14 cellular contexts compared by ENCODE assay signal in genomic region chr5:124952566-124952965, GRCh38.
DNase-seq lines count a peak whose midpoint lies in the region; ATAC-seq and TF ChIP-seq lines count a peak whose summit lies in the region.
"Had no signal": no experiment of that assay in that cellular context is flagged by ENCODE, and none has a peak within 500 bp of the region (broad histone marks: within the 10 kb centered on the region; RNA-seq: fewer than 3 reads in every experiment).

No MANE protein-coding gene starts in this region.

- peaks cover 18% of the 10 kb centered on the region for H3K4me1 ChIP-seq in GM23338 (ENCODE audit: insufficient read depth)
- H3K4me1 ChIP-seq in transverse colon, result peaks cover 0 to 9% (median 0%) of the 10 kb centered on the region in 4 donors
- H3K4me1 ChIP-seq: A549 had no signal

- ATAC-seq in natural killer cell, result no peak
- no peak for ATAC-seq in natural killer cell treated with Interleukin-12 subunit alpha and Interleukin-12 subunit beta and Interleukin-15 and Interleukin-18, amount 100 ng/mL, for 72 hours
- ATAC-seq in GM23338, result no peak
- ATAC-seq in HG03354 (IDR thresholded peaks at IDR 0.05; ENCODE audit: poor library complexity, severe bottlenecking, unreplicated experiment), result peak; percentile 71
- peak; percentile 69 for ATAC-seq in stimulated activated memory B cell treated with anti-CD40 and anti-IgM and Interleukin-4, amounts not matched to agents 10 μg/mL and 1 μg/mL and 100 μg/mL, for 72 hours
- ATAC-seq: A549 had no signal

- H3K4me2 ChIP-seq in GM23338, result no peak overlapping the region
- H3K4me2 ChIP-seq: A549 had no signal

- peaks cover 3% of the 10 kb centered on the region; the same call in 1 of the 2 replicates for H3K9me2 ChIP-seq in GM23338 (ENCODE audit: insufficient read depth)

- H3K27ac ChIP-seq in GM23338 (ENCODE audit: low read depth) (no peak overlapping the region), substantia nigra (ENCODE audit: low read depth, low read length, poor library complexity, severe bottlenecking) (no peak overlapping the region), transverse colon (no peak overlapping the region)
- H3K27ac ChIP-seq: A549 had no signal

- H3K27me3 Mint-ChIP-seq in natural killer cell (ENCODE audit: low read depth in 2 of 2), result no peaks in the 10 kb centered on the region
- H3K27me3 Mint-ChIP-seq in natural killer cell treated with Interleukin-12 subunit alpha and Interleukin-12 subunit beta and Interleukin-15 and Interleukin-18, amount 100 ng/mL, for 72 hours, result no peaks in the 10 kb centered on the region
- H3K27me3 Mint-ChIP-seq in GM23338 (ENCODE audit: insufficient read depth, low read depth, poor library complexity), result no peaks in the 10 kb centered on the region
- no peaks in the 10 kb centered on the region for H3K27me3 Mint-ChIP-seq in stimulated activated memory B cell treated with anti-CD40 and anti-IgM and Interleukin-4, amounts not matched to agents 10 μg/mL and 1 μg/mL and 100 μg/mL, for 72 hours
- H3K27me3 Mint-ChIP-seq: activated naive CD8-positive, alpha-beta T cell had no signal

- H3F3A ChIP-seq in GM23338 (replicated peaks; ENCODE audit: low read depth), result no peaks in the 10 kb centered on the region

- H3K36me3 ChIP-seq in GM23338 (ENCODE audit: insufficient read depth) (no peaks in the 10 kb centered on the region), transverse colon (no peaks in the 10 kb centered on the region)

- H3K9me3 Mint-ChIP-seq in natural killer cell (no peaks in the 10 kb centered on the region), GM23338 (no peaks in the 10 kb centered on the region)
- peaks cover 6% of the 10 kb centered on the region for H3K9me3 Mint-ChIP-seq in natural killer cell treated with Interleukin-12 subunit alpha and Interleukin-12 subunit beta and Interleukin-15 and Interleukin-18, amount 100 ng/mL, for 72 hours
- no peaks in the 10 kb centered on the region for H3K9me3 Mint-ChIP-seq in stimulated activated memory B cell treated with anti-CD40 and anti-IgM and Interleukin-4, amounts not matched to agents 10 μg/mL and 1 μg/mL and 100 μg/mL, for 72 hours

- TF ChIP-seq CTCF in natural killer cell (IDR thresholded peaks at IDR 0.05), result no peak
- no peak for TF ChIP-seq CTCF in GM23338 (conservative IDR thresholded peaks at IDR 0.05; ENCODE audit: low read depth in 2 of 2)
- TF ChIP-seq CTCF in transverse colon (IDR thresholded peaks at IDR 0.05), result no peak

- no peak for TF ChIP-seq EP300 in transverse colon (IDR thresholded peaks at IDR 0.05; ENCODE audit: low read depth)

- H3K4me1 Mint-ChIP-seq in natural killer cell, result peaks cover 17 to 18% of the 10 kb centered on the region in 2 donors
- peaks cover 11 to 24% of the 10 kb centered on the region in 2 donors for H3K4me1 Mint-ChIP-seq in natural killer cell treated with Interleukin-12 subunit alpha and Interleukin-12 subunit beta and Interleukin-15 and Interleukin-18, amount 100 ng/mL, for 72 hours (ENCODE audit: low read depth in 2 of 2)
- H3K4me1 Mint-ChIP-seq in GM23338, result peaks cover 11% of the 10 kb centered on the region
- H3K4me1 Mint-ChIP-seq in stimulated activated memory B cell treated with anti-CD40 and anti-IgM and Interleukin-4, amounts not matched to agents 10 μg/mL and 1 μg/mL and 100 μg/mL, for 72 hours, result peaks cover 37% of the 10 kb centered on the region

- H3K27me3 ChIP-seq in GM23338 (ENCODE audit: insufficient read depth) (no peaks in the 10 kb centered on the region), transverse colon (no peaks in the 10 kb centered on the region)

- no peak for TF ChIP-seq POLR2A in transverse colon (IDR thresholded peaks at IDR 0.05)

- H3K4me3 Mint-ChIP-seq in natural killer cell (peak overlapping the region; percentile 56), GM23338 (no peak overlapping the region)
- H3K4me3 Mint-ChIP-seq in natural killer cell treated with Interleukin-12 subunit alpha and Interleukin-12 subunit beta and Interleukin-15 and Interleukin-18, amount 100 ng/mL, for 72 hours, result no peak overlapping the region
- peak overlapping the region; percentile 71 for H3K4me3 Mint-ChIP-seq in stimulated activated memory B cell treated with anti-CD40 and anti-IgM and Interleukin-4, amounts not matched to agents 10 μg/mL and 1 μg/mL and 100 μg/mL, for 72 hours
- H3K4me3 Mint-ChIP-seq: activated naive CD8-positive, alpha-beta T cell had no signal

- intact Hi-C loops in natural killer cell (cut with micrococcal nuclease), result no loop called here
- intact Hi-C loops in transverse colon (cut with DNase I; ENCODE audit: low total_unique reads), result no loop called here

- no peaks in the 10 kb centered on the region for H3K9me3 ChIP-seq in transverse colon
- H3K9me3 ChIP-seq: A549 had no signal

- H3K27ac Mint-ChIP-seq in natural killer cell (peak overlapping the region; percentile 68 to 80), GM23338 (no peak overlapping the region)
- H3K27ac Mint-ChIP-seq in natural killer cell treated with Interleukin-12 subunit alpha and Interleukin-12 subunit beta and Interleukin-15 and Interleukin-18, amount 100 ng/mL, for 72 hours, result peak overlapping the region in 1 of 2 donors; percentile 82
- peak overlapping the region; percentile 90 for H3K27ac Mint-ChIP-seq in stimulated activated memory B cell treated with anti-CD40 and anti-IgM and Interleukin-4, amounts not matched to agents 10 μg/mL and 1 μg/mL and 100 μg/mL, for 72 hours
- H3K27ac Mint-ChIP-seq: activated naive CD8-positive, alpha-beta T cell had no signal

- 84 to 90% methylated on average over 1 to 2 of the region's 2 CpGs for WGBS in transverse colon (ENCODE audit: low coverage in 1 of 2), 2 donors

- no peaks in the 10 kb centered on the region for H4K20me1 ChIP-seq in GM23338 (replicated peaks; ENCODE audit: insufficient read depth)

- H3K4me3 ChIP-seq in GM23338, result no peak overlapping the region
- no peak overlapping the region for H3K4me3 ChIP-seq in transverse colon
- H3K4me3 ChIP-seq: A549 had no signal

- in situ Hi-C loops in transverse colon (cut with MboI; ENCODE audit: low pct_ligation_motif_present in 1 of 4, low pct_unique_long_range_greater_than_20kb in 1 of 4, low sequenced_read_pairs in 3 of 4), result no loop called here

- H3K36me3 Mint-ChIP-seq in natural killer cell (no peaks in the 10 kb centered on the region), GM23338 (ENCODE audit: low read depth) (no peaks in the 10 kb centered on the region)
- H3K36me3 Mint-ChIP-seq in natural killer cell treated with Interleukin-12 subunit alpha and Interleukin-12 subunit beta and Interleukin-15 and Interleukin-18, amount 100 ng/mL, for 72 hours, result no peaks in the 10 kb centered on the region
- no peaks in the 10 kb centered on the region for H3K36me3 Mint-ChIP-seq in stimulated activated memory B cell treated with anti-CD40 and anti-IgM and Interleukin-4, amounts not matched to agents 10 μg/mL and 1 μg/mL and 100 μg/mL, for 72 hours
- H3K36me3 Mint-ChIP-seq: activated naive CD8-positive, alpha-beta T cell had no signal

- DNase-seq in natural killer cell (no peak), GM23338 (ENCODE audit: low spot score) (no peak), NCI-H82 (lab: John Stamatoyannopoulos, UW) (no peak), substantia nigra (lab: John Stamatoyannopoulos, UW) (no peak), transverse colon (no peak)
- DNase-seq in natural killer cell treated with Interleukin-12 subunit alpha and Interleukin-12 subunit beta and Interleukin-15 and Interleukin-18, amount 100 ng/mL, for 72 hours (ENCODE audit: low spot score), result no peak
- DNase-seq: activated CD4-positive, CD25-positive, alpha-beta regulatory T cell treated with anti-CD3 and anti-CD28 coated beads, Interleukin-2, amount 50 U/mL, for 72 hours; NCI-H146; stimulated activated CD4-positive, alpha-beta T cell treated with anti-CD3 and anti-CD28 coated beads, Interleukin-12 subunit alpha, Interleukin-12 subunit beta, amount 100 ng/mL, for 4 hours; stimulated activated naive CD4-positive, alpha-beta T cell treated with Interleukin-2 at 50 U/mL for 16 hours had no signal

- H3K79me2 ChIP-seq in GM23338 (replicated peaks; ENCODE audit: insufficient read depth), result no peaks in the 10 kb centered on the region

- H2AFZ ChIP-seq in GM23338, result peak overlapping the region; percentile 60; the same call in 1 of the 2 replicates

TF ChIP-seq in GM23338, 12 proteins besides CTCF, POLR2A, EP300 and RAD21 (continues in another document):
- TF ChIP-seq, protein P1, sequence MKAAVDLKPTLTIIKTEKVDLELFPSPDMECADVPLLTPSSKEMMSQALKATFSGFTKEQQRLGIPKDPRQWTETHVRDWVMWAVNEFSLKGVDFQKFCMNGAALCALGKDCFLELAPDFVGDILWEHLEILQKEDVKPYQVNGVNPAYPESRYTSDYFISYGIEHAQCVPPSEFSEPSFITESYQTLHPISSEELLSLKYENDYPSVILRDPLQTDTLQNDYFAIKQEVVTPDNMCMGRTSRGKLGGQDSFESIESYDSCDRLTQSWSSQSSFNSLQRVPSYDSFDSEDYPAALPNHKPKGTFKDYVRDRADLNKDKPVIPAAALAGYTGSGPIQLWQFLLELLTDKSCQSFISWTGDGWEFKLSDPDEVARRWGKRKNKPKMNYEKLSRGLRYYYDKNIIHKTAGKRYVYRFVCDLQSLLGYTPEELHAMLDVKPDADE (IDR thresholded peaks at IDR 0.05), result no peak
- TF ChIP-seq, protein P2, sequence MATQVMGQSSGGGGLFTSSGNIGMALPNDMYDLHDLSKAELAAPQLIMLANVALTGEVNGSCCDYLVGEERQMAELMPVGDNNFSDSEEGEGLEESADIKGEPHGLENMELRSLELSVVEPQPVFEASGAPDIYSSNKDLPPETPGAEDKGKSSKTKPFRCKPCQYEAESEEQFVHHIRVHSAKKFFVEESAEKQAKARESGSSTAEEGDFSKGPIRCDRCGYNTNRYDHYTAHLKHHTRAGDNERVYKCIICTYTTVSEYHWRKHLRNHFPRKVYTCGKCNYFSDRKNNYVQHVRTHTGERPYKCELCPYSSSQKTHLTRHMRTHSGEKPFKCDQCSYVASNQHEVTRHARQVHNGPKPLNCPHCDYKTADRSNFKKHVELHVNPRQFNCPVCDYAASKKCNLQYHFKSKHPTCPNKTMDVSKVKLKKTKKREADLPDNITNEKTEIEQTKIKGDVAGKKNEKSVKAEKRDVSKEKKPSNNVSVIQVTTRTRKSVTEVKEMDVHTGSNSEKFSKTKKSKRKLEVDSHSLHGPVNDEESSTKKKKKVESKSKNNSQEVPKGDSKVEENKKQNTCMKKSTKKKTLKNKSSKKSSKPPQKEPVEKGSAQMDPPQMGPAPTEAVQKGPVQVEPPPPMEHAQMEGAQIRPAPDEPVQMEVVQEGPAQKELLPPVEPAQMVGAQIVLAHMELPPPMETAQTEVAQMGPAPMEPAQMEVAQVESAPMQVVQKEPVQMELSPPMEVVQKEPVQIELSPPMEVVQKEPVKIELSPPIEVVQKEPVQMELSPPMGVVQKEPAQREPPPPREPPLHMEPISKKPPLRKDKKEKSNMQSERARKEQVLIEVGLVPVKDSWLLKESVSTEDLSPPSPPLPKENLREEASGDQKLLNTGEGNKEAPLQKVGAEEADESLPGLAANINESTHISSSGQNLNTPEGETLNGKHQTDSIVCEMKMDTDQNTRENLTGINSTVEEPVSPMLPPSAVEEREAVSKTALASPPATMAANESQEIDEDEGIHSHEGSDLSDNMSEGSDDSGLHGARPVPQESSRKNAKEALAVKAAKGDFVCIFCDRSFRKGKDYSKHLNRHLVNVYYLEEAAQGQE (IDR thresholded peaks at IDR 0.05; ENCODE audit: unreplicated experiment), result no peak
- TF ChIP-seq EZH2 (IDR thresholded peaks at IDR 0.05; ENCODE audit: low read depth, unreplicated experiment) (no peak), EZH2phosphoT487 (IDR thresholded peaks at IDR 0.05; ENCODE audit: unreplicated experiment) (no peak)

Comparison
In these comparisons a context has a peak if more than half of its experiments do, and no peak if none do; other contexts are left out.
1. H3K4me3 Mint-ChIP-seq: peak in natural killer cell (single experiment) and stimulated activated memory B cell treated with anti-CD40 and anti-IgM and Interleukin-4, amounts not matched to agents 10 μg/mL and 1 μg/mL and 100 μg/mL, for 72 hours (single experiment); none in natural killer cell treated with Interleukin-12 subunit alpha and Interleukin-12 subunit beta and Interleukin-15 and Interleukin-18, amount 100 ng/mL, for 72 hours (single experiment) and GM23338 (single experiment).
2. ATAC-seq: peak in HG03354 (single experiment) and stimulated activated memory B cell treated with anti-CD40 and anti-IgM and Interleukin-4, amounts not matched to agents 10 μg/mL and 1 μg/mL and 100 μg/mL, for 72 hours (single experiment); none in natural killer cell (0 of 3), natural killer cell treated with Interleukin-12 subunit alpha and Interleukin-12 subunit beta and Interleukin-15 and Interleukin-18, amount 100 ng/mL, for 72 hours (0 of 2) and GM23338 (single experiment).